ENCODE assay signal across 8 cellular contexts in genomic region chr1:205319081-205320018, GRCh38. TPM values are rescaled to one million over a fixed set of nuclear protein-coding genes. Genes with fewer than 3 reads are reported as not detected.
DNase-seq lines count a peak whose midpoint lies in the region; ATAC-seq and TF ChIP-seq lines count a peak whose summit lies in the region.

No MANE protein-coding gene starts in this region.

- 9 to 23% (median 15%) methylated on average over 6 of the region's 6 CpGs for WGBS in adipose tissue, 3 donors

- POLR2A ChIA-PET in activated CD4-positive, alpha-beta T cell treated with anti-CD3 and anti-CD28 coated beads for 36 hours (lab: Charles Lee), result interaction anchor here (0.7 to 2.1 kb wide), 7 partner anchors 18 to 46 kb away, joined by 3 to 9 read pairs (median 3); no protein-coding TSS in a partner anchor
- POLR2A ChIA-PET in HEK293T (lab: Yijun Ruan, JAX), result no interaction called here

- no peak overlapping the region for H3K9ac ChIP-seq in skeletal muscle satellite cell (ENCODE audit: low read depth, low read length)

- H3K27me3 ChIP-seq in skeletal muscle satellite cell (ENCODE audit: control insufficient read depth, insufficient read depth, low read length), result no peaks in the 10 kb centered on the region

- H3K27ac ChIP-seq in adipose tissue (ENCODE audit: low read depth, low read length), result peak overlapping the region; percentile 46

- intact Hi-C loops in activated CD4-positive, alpha-beta T cell treated with anti-CD3 and anti-CD28 coated beads for 36 hours (cut with DNase I, micrococcal nuclease), result loop anchor here in 1 of 2 experiments (2.0 to 5.0 kb wide), 2 partner anchors 107 to 197 kb away; partner anchors contain the start of gene DSTYK

- H3K4me1 ChIP-seq in skeletal muscle satellite cell (ENCODE audit: control insufficient read depth, insufficient read depth, low read length), result peaks cover 45% of the 10 kb centered on the region

- peaks cover 71% of the 10 kb centered on the region for H3K4me1 Mint-ChIP-seq in activated CD4-positive, alpha-beta T cell treated with anti-CD3 and anti-CD28 coated beads for 36 hours

- H3K36me3 Mint-ChIP-seq in activated CD4-positive, alpha-beta T cell treated with anti-CD3 and anti-CD28 coated beads for 36 hours (ENCODE audit: low read depth), result no peaks in the 10 kb centered on the region

- H3K4me2 ChIP-seq in skeletal muscle satellite cell (ENCODE audit: low read length), result peak overlapping the region; percentile 76

- no peaks in the 10 kb centered on the region for H3K27me3 Mint-ChIP-seq in activated CD4-positive, alpha-beta T cell treated with anti-CD3 and anti-CD28 coated beads for 36 hours

- H3K9me3 ChIP-seq in skeletal muscle satellite cell (replicated peaks; ENCODE audit: low read length), result no peaks in the 10 kb centered on the region

- H3K36me3 ChIP-seq in skeletal muscle satellite cell (ENCODE audit: insufficient read depth, low read length), result no peaks in the 10 kb centered on the region

- peak; percentile 55 for DNase-seq in activated CD4-positive, alpha-beta T cell treated with anti-CD3 and anti-CD28 coated beads for 36 hours
- no peak for DNase-seq in activated CD4-positive, alpha-beta T cell treated with anti-CD3 and anti-CD28 coated beads for 1 hour
- DNase-seq in NCI-H748 (lab: John Stamatoyannopoulos, UW; ENCODE audit: unreplicated experiment), result peak; percentile 57
- DNase-seq in HEK293T (ENCODE audit: extremely low spot score), result no peak

- peak overlapping the region; percentile 88 for H3K4me3 Mint-ChIP-seq in activated CD4-positive, alpha-beta T cell treated with anti-CD3 and anti-CD28 coated beads for 36 hours

- H3K4me3 ChIP-seq in iPS-11a (ENCODE audit: low read depth, low read length) (peak overlapping the region; percentile 20), skeletal muscle satellite cell (ENCODE audit: low read length) (peak overlapping the region; percentile 57)

- CTCF ChIA-PET in activated CD4-positive, alpha-beta T cell treated with anti-CD3 and anti-CD28 coated beads for 36 hours (lab: Charles Lee), result interaction anchor here (0.6 to 17.6 kb wide), 9 partner anchors 11 to 313 kb away, joined by 3 to 760 read pairs (median 3); partner anchors contain the start of gene RBBP5
- CTCF ChIA-PET in HEK293T (lab: Yijun Ruan, JAX), result interaction anchor here (1.4 kb wide), 1 partner anchor 46 kb away, joined by 10 read pairs; no protein-coding TSS in a partner anchor

- no peaks in the 10 kb centered on the region for H3K9me3 Mint-ChIP-seq in activated CD4-positive, alpha-beta T cell treated with anti-CD3 and anti-CD28 coated beads for 36 hours (ENCODE audit: low read depth)

- ATAC-seq in activated CD4-positive, alpha-beta T cell treated with anti-CD3 and anti-CD28 coated beads for 36 hours, result peak; percentile 40
- no peak for ATAC-seq in GM21723 (IDR thresholded peaks at IDR 0.05; ENCODE audit: unreplicated experiment)

- peak overlapping the region; percentile 90 for H3K27ac Mint-ChIP-seq in activated CD4-positive, alpha-beta T cell treated with anti-CD3 and anti-CD28 coated beads for 36 hours

TF ChIP-seq in HEK293T, 16 proteins besides CTCF, POLR2A, EP300 and RAD21:
- no peak for TF ChIP-seq HDGF (IDR thresholded peaks at IDR 0.05; ENCODE audit: borderline replicate concordance)
- no peak for TF ChIP-seq ELF4 (IDR thresholded peaks at IDR 0.05)
- TF ChIP-seq FOXM1 (IDR thresholded peaks at IDR 0.05; ENCODE audit: borderline replicate concordance), result no peak
- TF ChIP-seq SP1 (IDR thresholded peaks at IDR 0.05), result no peak
- no peak for TF ChIP-seq CTBP1 (IDR thresholded peaks at IDR 0.05; ENCODE audit: borderline replicate concordance)
- TF ChIP-seq L3MBTL2 (conservative IDR thresholded peaks at IDR 0.05), result no peak
- TF ChIP-seq NFRKB (IDR thresholded peaks at IDR 0.05), result no peak
- TF ChIP-seq LEF1 (IDR thresholded peaks at IDR 0.05; ENCODE audit: borderline replicate concordance), result no peak

RNA-seq across cellular contexts. Expression of gene NUAK2, which starts 2.2 kb away (rescaled TPM):
- 1 to 10 TPM; 2.3 to 2.7 TPM for total RNA-seq in activated CD4-positive, alpha-beta T cell treated with anti-CD3 and anti-CD28 coated beads for 36 hours
- polyA plus RNA-seq in adipose tissue, result 1 to 10 TPM; 1.5 to 4.7 (median 1.6) TPM
- total RNA-seq in skeletal muscle satellite cell (2012; rRNA removed), result 0.25 and 1.1 TPM in 2 replicates

RNA-seq across cellular contexts. Expression of gene KLHDC8A, which starts 37.4 kb away (rescaled TPM):
- not detected for total RNA-seq in activated CD4-positive, alpha-beta T cell treated with anti-CD3 and anti-CD28 coated beads for 36 hours
- under 1 TPM; 0.20 to 0.58 (median 0.34) TPM for polyA plus RNA-seq in adipose tissue
- not detected in 2 replicates for total RNA-seq in skeletal muscle satellite cell (2012; rRNA removed)

Comparison
In these comparisons a context has a peak if more than half of its experiments do, and no peak if none do; other contexts are left out.
1. DNase-seq: peak in activated CD4-positive, alpha-beta T cell treated with anti-CD3 and anti-CD28 coated beads for 36 hours (single experiment) and NCI-H748 (single experiment); none in activated CD4-positive, alpha-beta T cell treated with anti-CD3 and anti-CD28 coated beads for 1 hour (single experiment) and HEK293T (single experiment).